29 cellular contexts compared by ENCODE assay signal in the genomic region with DNA sequence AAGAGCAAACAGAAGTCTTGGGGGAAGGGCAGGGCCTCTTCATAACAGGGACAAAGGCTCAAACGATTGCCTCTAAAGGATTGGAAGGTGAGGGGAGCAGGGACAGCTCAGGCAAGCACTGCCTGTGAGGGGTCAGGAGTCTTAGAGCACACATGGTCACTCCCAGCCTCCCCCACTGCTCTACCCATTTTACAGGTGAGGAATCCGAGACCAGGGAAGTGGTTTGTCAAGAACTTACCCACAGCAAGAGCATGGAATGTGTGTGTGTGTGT. TPM values are rescaled to one million over a fixed set of nuclear protein-coding genes. Genes with fewer than 3 reads are reported as not detected.
"Had no signal": no experiment of that assay in that cellular context is flagged by ENCODE, and none has a peak within 500 bp of the region (broad histone marks: within the 10 kb centered on the region; RNA-seq: fewer than 3 reads in every experiment).

No MANE protein-coding gene starts in this region.

- H3K4me3 ChIP-seq: adrenal gland, body of pancreas, cardiac muscle cell, gastrocnemius medialis, hepatocyte, left ventricle myocardium inferior, lung, ovary, smooth muscle cell, suprapubic skin, tibial artery, upper lobe of right lung had no signal

- H3K9me3 ChIP-seq: adrenal gland, body of pancreas, gastrocnemius medialis, ovary, suprapubic skin, tibial artery, upper lobe of right lung had no signal

- H3K36me3 ChIP-seq: adrenal gland, cardiac muscle cell, gastrocnemius medialis, left ventricle myocardium inferior, ovary, suprapubic skin, tibial artery, upper lobe of right lung had no signal

- H3K27ac ChIP-seq: adrenal gland, body of pancreas, cardiac muscle cell, gastrocnemius medialis, hepatocyte, left ventricle myocardium inferior, ovary, suprapubic skin, tibial artery had no signal

- H3K79me2 ChIP-seq: hepatocyte had no signal

- H3K4me1 ChIP-seq: gastrocnemius medialis had no signal

- DNase-seq: activated CD4-positive, alpha-beta memory T cell treated with anti-CD3 and anti-CD28 coated beads for 36 hours; activated CD4-positive, alpha-beta T cell treated with anti-CD3 and anti-CD28 coated beads for 48 hours; activated naive CD4-positive, alpha-beta T cell treated with anti-CD3 and anti-CD28 coated beads for 36 hours; activated naive CD8-positive, alpha-beta T cell treated with anti-CD3 and anti-CD28 coated beads for 36 hours; activated T-cell treated with anti-CD3 and anti-CD28 coated beads for 4 hours; activated T-cell treated with anti-CD3 and anti-CD28 coated beads, Interleukin-2, amount 50 U/mL, for 72 hours; aorta; body of pancreas; cortex of kidney; effector memory CD8-positive, alpha-beta T cell; erythroblast; islet precursor cell; left ventricle myocardium inferior; stimulated activated CD4-positive, alpha-beta T cell treated with anti-CD3 and anti-CD28 coated beads, Interleukin-15, amount 100 ng/mL, for 24 hours; stimulated activated naive CD4-positive, alpha-beta T cell; T-helper 1 cell had no signal

- H3K27me3 ChIP-seq: adrenal gland, body of pancreas, ovary had no signal

- H3K4me2 ChIP-seq: hepatocyte, smooth muscle cell had no signal

RNA-seq across cellular contexts. Expression of a gene that starts 24.4 kb away (rescaled TPM):
- total RNA-seq: activated CD4-positive, alpha-beta memory T cell treated with anti-CD3 and anti-CD28 coated beads for 36 hours; activated naive CD4-positive, alpha-beta T cell treated with anti-CD3 and anti-CD28 coated beads for 36 hours; activated naive CD8-positive, alpha-beta T cell treated with anti-CD3 and anti-CD28 coated beads for 36 hours; activated T-cell treated with anti-CD3 and anti-CD28 coated beads, Interleukin-2, amount 50 U/mL, for 72 hours; body of pancreas; cardiac muscle cell; cerebellum; gastrocnemius medialis; hepatocyte; left ventricle myocardium inferior; mucosa of gallbladder; ovary; progenitor cell of endocrine pancreas; smooth muscle cell; suprapubic skin; upper lobe of right lung had no signal
- polyA plus RNA-seq: aorta, cardiac muscle cell, hepatocyte, lung, smooth muscle cell had no signal
